In genomic region chr2:208320686-208321085, GRCh38 we compare ENCODE assay signal across 8 cellular contexts. TPM values are rescaled to one million over a fixed set of nuclear protein-coding genes. Genes with fewer than 3 reads are reported as not detected.
A peak's percentile ranks its signal among the peaks of the same experiment; 100 is the strongest.
DNase-seq lines count a peak whose midpoint lies in the region; ATAC-seq lines count a peak whose summit lies in the region.

No MANE protein-coding gene starts in this region.

- peak; percentile 91 for ATAC-seq in GM21381 (IDR thresholded peaks at IDR 0.05; ENCODE audit: unreplicated experiment)
- ATAC-seq in HG03520 (IDR thresholded peaks at IDR 0.05; ENCODE audit: unreplicated experiment), result peak; percentile 76
- ATAC-seq in left ventricle myocardium superior, result peak; percentile 99
- ATAC-seq in esophagus mucosa, result no peak

- intact Hi-C loops in left ventricle myocardium superior (cut with micrococcal nuclease), result no loop called here

- DNase-seq in AG08396 (ENCODE audit: low spot score), result peak; percentile 9
- peak; percentile 53 for DNase-seq in left ventricle myocardium superior
- no peak for DNase-seq in NCI-H748 (lab: John Stamatoyannopoulos, UW; ENCODE audit: unreplicated experiment)
- DNase-seq in NCI-H1694 treated with DMSO at 0.1 percent for 48 hours (lab: John Stamatoyannopoulos, UW), result no peak
- DNase-seq in stimulated activated CD4-positive, alpha-beta T cell treated with anti-CD3 and anti-CD28 coated beads, Interleukin-1b, Interleukin-23, amount 100 ng/mL, for 48 hours, result no peak

RNA-seq across cellular contexts. Expression of gene PIKFYVE, which starts 54.6 kb away (rescaled TPM):
- 16.1 TPM for total RNA-seq in left ventricle myocardium superior
- total RNA-seq in esophagus mucosa, result 12.0 TPM

Comparison
In these comparisons a context has a peak if more than half of its experiments do, and no peak if none do; other contexts are left out.
1. DNase-seq: peak in AG08396 (single experiment) and left ventricle myocardium superior (single experiment); none in NCI-H748 (single experiment), NCI-H1694 treated with DMSO at 0.1 percent for 48 hours (single experiment) and stimulated activated CD4-positive, alpha-beta T cell treated with anti-CD3 and anti-CD28 coated beads, Interleukin-1b, Interleukin-23, amount 100 ng/mL, for 48 hours (single experiment).